ENCODE assay signal across 9 cellular contexts in genomic region chr12:123278150-123278627, GRCh38. TPM values are rescaled to one million over a fixed set of nuclear protein-coding genes. Genes with fewer than 3 reads are reported as not detected.
DNase-seq lines count a peak whose midpoint lies in the region; ATAC-seq and TF ChIP-seq lines count a peak whose summit lies in the region.
"Had no signal": no experiment of that assay in that cellular context is flagged by ENCODE, and none has a peak within 500 bp of the region (broad histone marks: within the 10 kb centered on the region; RNA-seq: fewer than 3 reads in every experiment).

No MANE protein-coding gene starts in this region.

- H3K27me3 Mint-ChIP-seq in activated CD4-positive, alpha-beta memory T cell treated with anti-CD3 and anti-CD28 coated beads for 36 hours, result no peaks in the 10 kb centered on the region

- POLR2A ChIA-PET in activated CD4-positive, alpha-beta memory T cell treated with anti-CD3 and anti-CD28 coated beads for 36 hours (lab: Charles Lee), result interaction anchor here (0.6 to 1.1 kb wide), 4 partner anchors 85 to 1219 kb away, joined by 3 to 8 read pairs (median 4); partner anchors contain the start of gene SBNO1

- no peaks in the 10 kb centered on the region for H3K4me1 ChIP-seq in right atrium auricular region
- H3K4me1 ChIP-seq in upper lobe of right lung, result no peaks in the 10 kb centered on the region
- H3K4me1 ChIP-seq: esophagus muscularis mucosa had no signal

- no peaks in the 10 kb centered on the region for H3K27me3 ChIP-seq in right atrium auricular region
- no peaks in the 10 kb centered on the region for H3K27me3 ChIP-seq in upper lobe of right lung
- H3K27me3 ChIP-seq: esophagus muscularis mucosa had no signal

- H3K9me3 ChIP-seq in right atrium auricular region (no peaks in the 10 kb centered on the region), upper lobe of right lung (no peaks in the 10 kb centered on the region)
- H3K9me3 ChIP-seq: esophagus muscularis mucosa had no signal

- ATAC-seq in Right ventricle myocardium superior (ENCODE audit: poor library complexity), result peak; percentile 45
- peak; percentile 92 for ATAC-seq in HG03108 (IDR thresholded peaks at IDR 0.05; ENCODE audit: unreplicated experiment)
- peak; percentile 15 for ATAC-seq in upper lobe of right lung
- no peak for ATAC-seq in omental fat pad (ENCODE audit: low FRiP score)

- TF ChIP-seq CTCF in right atrium auricular region (IDR thresholded peaks at IDR 0.05) (no peak), upper lobe of right lung (IDR thresholded peaks at IDR 0.05) (no peak), omental fat pad (IDR thresholded peaks at IDR 0.05) (no peak)

- H3K36me3 Mint-ChIP-seq in activated CD4-positive, alpha-beta memory T cell treated with anti-CD3 and anti-CD28 coated beads for 36 hours, result no peaks in the 10 kb centered on the region

- intact Hi-C loops in Right ventricle myocardium superior (cut with DNase I), result no loop called here
- intact Hi-C loops in activated CD4-positive, alpha-beta memory T cell treated with anti-CD3 and anti-CD28 coated beads for 36 hours (cut with micrococcal nuclease), result loop anchor here (2.0 kb wide), 1 partner anchor 87 kb away; the partner anchor contains the start of gene SBNO1
- intact Hi-C loops in upper lobe of right lung (cut with DNase I), result no loop called here

- in situ Hi-C loops in ACHN (cut with HindIII; ENCODE audit: low pct_ligation_motif_present, low pct_unique_long_range_greater_than_20kb, low sequenced_read_pairs), result no loop called here

- no peak overlapping the region for H3K4me3 Mint-ChIP-seq in activated CD4-positive, alpha-beta memory T cell treated with anti-CD3 and anti-CD28 coated beads for 36 hours

- H3K4me3 ChIP-seq in right atrium auricular region, result no peak overlapping the region
- no peak overlapping the region for H3K4me3 ChIP-seq in upper lobe of right lung
- H3K4me3 ChIP-seq: esophagus muscularis mucosa had no signal

- CTCF ChIA-PET in activated CD4-positive, alpha-beta memory T cell treated with anti-CD3 and anti-CD28 coated beads for 36 hours (lab: Charles Lee), result interaction anchor here (1.3 kb wide), 1 partner anchor 40 kb away, joined by 7 read pairs; no protein-coding TSS in a partner anchor

- H3K27ac ChIP-seq in right atrium auricular region (no peak overlapping the region), upper lobe of right lung (peak overlapping the region; percentile 58)

- peak overlapping the region; percentile 69 for H3K27ac Mint-ChIP-seq in activated CD4-positive, alpha-beta memory T cell treated with anti-CD3 and anti-CD28 coated beads for 36 hours

- H3K36me3 ChIP-seq in right atrium auricular region, result no peaks in the 10 kb centered on the region
- no peaks in the 10 kb centered on the region for H3K36me3 ChIP-seq in upper lobe of right lung
- H3K36me3 ChIP-seq: esophagus muscularis mucosa had no signal

- H3K4me1 Mint-ChIP-seq in activated CD4-positive, alpha-beta memory T cell treated with anti-CD3 and anti-CD28 coated beads for 36 hours (ENCODE audit: low read depth), result peaks cover 6% of the 10 kb centered on the region

- H3K9me3 Mint-ChIP-seq in activated CD4-positive, alpha-beta memory T cell treated with anti-CD3 and anti-CD28 coated beads for 36 hours, result no peaks in the 10 kb centered on the region

- DNase-seq in Right ventricle myocardium superior, result no peak
- DNase-seq in right atrium auricular region (ENCODE audit: low spot score), result no peak
- peak; percentile 46 for DNase-seq in activated CD4-positive, alpha-beta memory T cell treated with anti-CD3 and anti-CD28 coated beads for 36 hours
- DNase-seq in upper lobe of right lung, result no peak
- no peak for DNase-seq in NK-92 (lab: John Stamatoyannopoulos, UW; ENCODE audit: unreplicated experiment)
- DNase-seq in omental fat pad (ENCODE audit: low spot score), result no peak
- no peak for DNase-seq in ACHN

RNA-seq across cellular contexts. Expression of gene CDK2AP1, which starts 6.5 kb away (rescaled TPM):
- total RNA-seq in Right ventricle myocardium superior, result 70.5 TPM
- 10 to 100 TPM; 82.5 to 89.4 TPM for total RNA-seq in right atrium auricular region
- total RNA-seq in activated CD4-positive, alpha-beta memory T cell treated with anti-CD3 and anti-CD28 coated beads for 36 hours, result 10 to 100 TPM; 40.1 to 42.5 TPM
- total RNA-seq in upper lobe of right lung, result 89.9 TPM
- total RNA-seq in omental fat pad, result 100 to 1,000 TPM in 3 of 4 donors, 10 to 100 TPM in 1; 78.7 to 124 (median 104) TPM

RNA-seq across cellular contexts. Expression of gene MTRFR, which starts 45.0 kb away (rescaled TPM):
- total RNA-seq in Right ventricle myocardium superior (8.1 TPM), right atrium auricular region (10 to 100 TPM in 1 of 2 donors, 1 to 10 TPM in 1; 7.8 to 13.9 TPM), upper lobe of right lung (13.3 TPM), omental fat pad (10 to 100 TPM in 1 of 4 donors, 1 to 10 TPM in 3; 4.8 to 11.7 (median 8.4) TPM)
- total RNA-seq in activated CD4-positive, alpha-beta memory T cell treated with anti-CD3 and anti-CD28 coated beads for 36 hours, result 10 to 100 TPM; 28.4 to 28.8 TPM

RNA-seq across cellular contexts. Expression of gene MPHOSPH9, which starts 45.2 kb away (rescaled TPM):
- total RNA-seq in Right ventricle myocardium superior (20.8 TPM), right atrium auricular region (10 to 100 TPM; 21.0 to 33.7 TPM), upper lobe of right lung (20.3 TPM), omental fat pad (10 to 100 TPM; 17.3 to 27.6 (median 23.9) TPM)
- total RNA-seq in activated CD4-positive, alpha-beta memory T cell treated with anti-CD3 and anti-CD28 coated beads for 36 hours, result 10 to 100 TPM; 88.8 to 97.6 TPM
